Comparison of ENCODE assay signal across 13 cellular contexts in genomic region chr3:72187131-72187530, GRCh38.
DNase-seq lines count a peak whose midpoint lies in the region; ATAC-seq and TF ChIP-seq lines count a peak whose summit lies in the region.
"Had no signal": no experiment of that assay in that cellular context is flagged by ENCODE, and none has a peak within 500 bp of the region (broad histone marks: within the 10 kb centered on the region; RNA-seq: fewer than 3 reads in every experiment).

No MANE protein-coding gene starts in this region.

- no peak overlapping the region for H3K4me3 Mint-ChIP-seq in activated CD8-positive, alpha-beta memory T cell treated with anti-CD3 and anti-CD28 coated beads, Interleukin-2, amount 10 ng/mL, durations not matched to agents 7 days and 5 days
- H3K4me3 Mint-ChIP-seq in endothelial cell (ENCODE audit: unreplicated experiment), result no peak overlapping the region

- H3K9me3 ChIP-seq in tibial artery (no peaks in the 10 kb centered on the region), left ventricle myocardium inferior (replicated peaks) (peaks cover 11% of the 10 kb centered on the region)
- H3K9me3 ChIP-seq: BE2C, SJCRH30 had no signal

- CTCF ChIA-PET in activated CD8-positive, alpha-beta memory T cell treated with anti-CD3 and anti-CD28 coated beads, Interleukin-2, amount 10 ng/mL, durations not matched to agents 7 days and 5 days (lab: Charles Lee), result no interaction called here

- H3K36me3 ChIP-seq in tibial artery (no peaks in the 10 kb centered on the region), left ventricle myocardium inferior (no peaks in the 10 kb centered on the region)
- H3K36me3 ChIP-seq: BE2C, SJCRH30, tibial nerve had no signal

- DNase-seq in activated CD8-positive, alpha-beta memory T cell treated with anti-CD3 and anti-CD28 coated beads for 24 hours, result peak; percentile 32
- DNase-seq in activated CD8-positive, alpha-beta memory T cell treated with anti-CD3 and anti-CD28 coated beads, Interleukin-2, amount 10 ng/mL, durations not matched to agents 7 days and 5 days, result no peak
- DNase-seq in endothelial cell (ENCODE audit: low spot score), result no peak
- no peak for DNase-seq in substantia nigra (lab: John Stamatoyannopoulos, UW)
- no peak for DNase-seq in tibial artery
- no peak for DNase-seq in left ventricle myocardium inferior
- DNase-seq: BE2C, NCI-H446 had no signal

- ATAC-seq in activated CD8-positive, alpha-beta memory T cell treated with anti-CD3 and anti-CD28 coated beads, Interleukin-2, amount 10 ng/mL, durations not matched to agents 7 days and 5 days, result no peak
- no peak for ATAC-seq in HG02759 (IDR thresholded peaks at IDR 0.05; ENCODE audit: unreplicated experiment)
- ATAC-seq: activated T-cell treated with anti-CD3 and anti-CD28 coated beads, Interleukin-2, amount 50 U/mL, for 72 hours had no signal

- no peaks in the 10 kb centered on the region for H3K4me1 Mint-ChIP-seq in activated CD8-positive, alpha-beta memory T cell treated with anti-CD3 and anti-CD28 coated beads, Interleukin-2, amount 10 ng/mL, durations not matched to agents 7 days and 5 days
- peaks cover 8% of the 10 kb centered on the region for H3K4me1 Mint-ChIP-seq in endothelial cell (ENCODE audit: unreplicated experiment)

- intact Hi-C loops in tibial artery (cut with DNase I; ENCODE audit: low total_unique reads), result loop anchor here (10.0 kb wide), 1 partner anchor 68 kb away; no protein-coding TSS in a partner anchor
- intact Hi-C loops in left ventricle myocardium inferior (cut with micrococcal nuclease), result no loop called here

- no peak overlapping the region for H3K27ac Mint-ChIP-seq in activated CD8-positive, alpha-beta memory T cell treated with anti-CD3 and anti-CD28 coated beads, Interleukin-2, amount 10 ng/mL, durations not matched to agents 7 days and 5 days
- H3K27ac Mint-ChIP-seq in endothelial cell (ENCODE audit: unreplicated experiment), result no peak overlapping the region
- H3K27ac Mint-ChIP-seq: activated T-cell treated with anti-CD3 and anti-CD28 coated beads, Interleukin-2, amount 50 U/mL, for 72 hours had no signal

- peak overlapping the region; percentile 46 for H3K27ac ChIP-seq in substantia nigra (ENCODE audit: low read depth, low read length, poor library complexity, severe bottlenecking)
- H3K27ac ChIP-seq in tibial artery, result no peak overlapping the region
- H3K27ac ChIP-seq in left ventricle myocardium inferior (replicated peaks), result no peak overlapping the region
- H3K27ac ChIP-seq: SJCRH30, tibial nerve had no signal

- H3K27me3 ChIP-seq in tibial artery, result no peaks in the 10 kb centered on the region
- H3K27me3 ChIP-seq in left ventricle myocardium inferior (ENCODE audit: low read depth), result no peaks in the 10 kb centered on the region
- H3K27me3 ChIP-seq: BE2C, SJCRH30, tibial nerve had no signal

- H3K4me3 ChIP-seq in tibial artery (no peak overlapping the region), left ventricle myocardium inferior (no peak overlapping the region)
- H3K4me3 ChIP-seq: SJCRH30, tibial nerve had no signal

- H3K4me1 ChIP-seq in tibial artery (peaks cover 0 to 12% (median 7%) of the 10 kb centered on the region in 4 donors), left ventricle myocardium inferior (no peaks in the 10 kb centered on the region)
- H3K4me1 ChIP-seq: SJCRH30 had no signal

- peaks cover 6% of the 10 kb centered on the region for H3K27me3 Mint-ChIP-seq in activated CD8-positive, alpha-beta memory T cell treated with anti-CD3 and anti-CD28 coated beads, Interleukin-2, amount 10 ng/mL, durations not matched to agents 7 days and 5 days
- H3K27me3 Mint-ChIP-seq in endothelial cell (ENCODE audit: unreplicated experiment), result peaks cover 3% of the 10 kb centered on the region

- H3K9me3 Mint-ChIP-seq in activated CD8-positive, alpha-beta memory T cell treated with anti-CD3 and anti-CD28 coated beads, Interleukin-2, amount 10 ng/mL, durations not matched to agents 7 days and 5 days (ENCODE audit: low read depth), result peaks cover under 1% of the 10 kb centered on the region
- H3K9me3 Mint-ChIP-seq in endothelial cell (ENCODE audit: unreplicated experiment), result no peaks in the 10 kb centered on the region

- no peaks in the 10 kb centered on the region for H3K36me3 Mint-ChIP-seq in activated CD8-positive, alpha-beta memory T cell treated with anti-CD3 and anti-CD28 coated beads, Interleukin-2, amount 10 ng/mL, durations not matched to agents 7 days and 5 days
- H3K36me3 Mint-ChIP-seq in endothelial cell (ENCODE audit: low read depth, unreplicated experiment), result no peaks in the 10 kb centered on the region

- TF ChIP-seq CTCF in LNCAP (IDR thresholded peaks at IDR 0.05) (peak; percentile 9; the same call in 1 of the 2 replicates), endothelial cell (IDR thresholded peaks at IDR 0.05; ENCODE audit: unreplicated experiment) (peak; percentile 29), tibial artery (IDR thresholded peaks at IDR 0.05) (no peak), left ventricle myocardium inferior (IDR thresholded peaks at IDR 0.05; ENCODE audit: borderline replicate concordance) (no peak)

Comparison
In these comparisons a context has a peak if more than half of its experiments do, and no peak if none do; other contexts are left out.
1. CTCF ChIP-seq: peak in LNCAP (single experiment) and endothelial cell (single experiment); none in tibial artery (0 of 2) and left ventricle myocardium inferior (single experiment).